16 cellular contexts compared by ENCODE assay signal in the genomic region with DNA sequence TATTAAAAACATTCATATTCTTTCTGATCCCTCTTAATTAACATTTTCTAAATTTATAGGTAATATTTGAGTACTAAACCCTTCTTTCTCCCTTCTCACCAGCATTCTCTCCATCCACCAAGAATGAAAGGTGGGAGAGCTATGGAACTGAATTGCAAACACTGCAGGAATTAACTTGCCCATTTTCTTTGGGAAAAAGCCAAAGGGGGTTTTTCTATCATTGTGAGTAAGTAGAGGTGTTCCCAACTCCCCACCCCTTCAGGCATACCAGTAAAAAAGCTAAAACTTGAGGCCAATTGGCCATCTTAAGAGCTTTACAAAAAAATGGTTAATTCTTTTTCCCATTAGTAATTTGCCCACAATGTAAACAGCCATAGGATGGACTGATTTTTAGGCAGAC. TPM values are rescaled to one million over a fixed set of nuclear protein-coding genes. Genes with fewer than 3 reads are reported as not detected.
DNase-seq lines count a peak whose midpoint lies in the region; ATAC-seq and TF ChIP-seq lines count a peak whose summit lies in the region.
"Had no signal": no experiment of that assay in that cellular context is flagged by ENCODE, and none has a peak within 500 bp of the region (broad histone marks: within the 10 kb centered on the region; RNA-seq: fewer than 3 reads in every experiment).

No MANE protein-coding gene starts in this region.

- ATAC-seq in activated naive CD8-positive, alpha-beta T cell treated with anti-CD3 and anti-CD28 coated beads, Interleukin-2, amount 50 U/mL, for 24 hours = no peak
- ATAC-seq in T-helper 17 cell = no peak

- no peak for DNase-seq in activated naive CD8-positive, alpha-beta T cell treated with anti-CD3 and anti-CD28 coated beads, Interleukin-2, amount 50 U/mL, for 24 hours
- DNase-seq in T-helper 17 cell (no peak), fibroblast of the aortic adventitia (ENCODE audit: low read depth) (peak; percentile 15), right atrium auricular region (ENCODE audit: low spot score) (no peak), DMS53 (lab: John Stamatoyannopoulos, UW) (no peak)
- no peak for DNase-seq in stimulated activated CD8-positive, alpha-beta memory T cell treated with anti-CD3 and anti-CD28 coated beads, Interleukin-4, amount 100 ng/mL, for 48 hours
- DNase-seq: DND-41, GDM1, H7, NCI-H1417, NCI-H187, NCI-H2227 treated with DMSO at 0.1 percent for 48 hours, NCI-H524, NCI-H82 had no signal

- H3K9me3 ChIP-seq in T-helper 17 cell (ENCODE audit: control insufficient read depth, low read length, poor library complexity, severe bottlenecking) = no peaks in the 10 kb centered on the region
- H3K9me3 ChIP-seq in right atrium auricular region = no peaks in the 10 kb centered on the region

- H3K9me3 Mint-ChIP-seq in activated naive CD8-positive, alpha-beta T cell (ENCODE audit: low read depth) = no peaks in the 10 kb centered on the region
- no peaks in the 10 kb centered on the region for H3K9me3 Mint-ChIP-seq in activated naive CD8-positive, alpha-beta T cell treated with anti-CD3 and anti-CD28 coated beads, Interleukin-2, amount 50 U/mL, for 24 hours

- H3K4me1 ChIP-seq in right atrium auricular region = peaks cover 0 to 28% of the 10 kb centered on the region in 2 donors

- no peak overlapping the region for H3K4me3 Mint-ChIP-seq in activated naive CD8-positive, alpha-beta T cell
- no peak overlapping the region for H3K4me3 Mint-ChIP-seq in activated naive CD8-positive, alpha-beta T cell treated with anti-CD3 and anti-CD28 coated beads, Interleukin-2, amount 50 U/mL, for 24 hours
- no peak overlapping the region for H3K4me3 Mint-ChIP-seq in T-helper 17 cell

- H3K27me3 Mint-ChIP-seq in activated naive CD8-positive, alpha-beta T cell = no peaks in the 10 kb centered on the region
- H3K27me3 Mint-ChIP-seq in activated naive CD8-positive, alpha-beta T cell treated with anti-CD3 and anti-CD28 coated beads, Interleukin-2, amount 50 U/mL, for 24 hours = no peaks in the 10 kb centered on the region
- H3K27me3 Mint-ChIP-seq in T-helper 17 cell = no peaks in the 10 kb centered on the region

- peaks cover 2% of the 10 kb centered on the region for H3K36me3 Mint-ChIP-seq in activated naive CD8-positive, alpha-beta T cell
- peaks cover 2% of the 10 kb centered on the region for H3K36me3 Mint-ChIP-seq in activated naive CD8-positive, alpha-beta T cell treated with anti-CD3 and anti-CD28 coated beads, Interleukin-2, amount 50 U/mL, for 24 hours (ENCODE audit: low read depth)
- H3K36me3 Mint-ChIP-seq in T-helper 17 cell (ENCODE audit: low read depth) = no peaks in the 10 kb centered on the region

- no peaks in the 10 kb centered on the region for H3K27me3 ChIP-seq in right atrium auricular region

- no peak overlapping the region for H3K27ac ChIP-seq in right atrium auricular region
- H3K27ac ChIP-seq: KMS-11 had no signal

- peak overlapping the region; percentile 69 for H3K27ac Mint-ChIP-seq in activated naive CD8-positive, alpha-beta T cell
- no peak overlapping the region for H3K27ac Mint-ChIP-seq in activated naive CD8-positive, alpha-beta T cell treated with anti-CD3 and anti-CD28 coated beads, Interleukin-2, amount 50 U/mL, for 24 hours
- peak overlapping the region; percentile 56 for H3K27ac Mint-ChIP-seq in T-helper 17 cell

- H3K36me3 ChIP-seq in right atrium auricular region = no peaks in the 10 kb centered on the region

- H3K4me3 ChIP-seq in fibroblast of the aortic adventitia (ENCODE audit: low read depth, low read length) = no peak overlapping the region
- no peak overlapping the region for H3K4me3 ChIP-seq in right atrium auricular region

- H3K4me1 Mint-ChIP-seq in activated naive CD8-positive, alpha-beta T cell (ENCODE audit: low read depth) = peaks cover 78% of the 10 kb centered on the region
- H3K4me1 Mint-ChIP-seq in activated naive CD8-positive, alpha-beta T cell treated with anti-CD3 and anti-CD28 coated beads, Interleukin-2, amount 50 U/mL, for 24 hours = peaks cover 60% of the 10 kb centered on the region
- peaks cover 55% of the 10 kb centered on the region for H3K4me1 Mint-ChIP-seq in T-helper 17 cell

- TF ChIP-seq CTCF in fibroblast of the aortic adventitia (IDR thresholded peaks at IDR 0.05; ENCODE audit: insufficient read depth, low read length) (no peak), right atrium auricular region (IDR thresholded peaks at IDR 0.05) (no peak)

RNA-seq across cellular contexts. Expression of a gene that starts 23.7 kb away (rescaled TPM):
- total RNA-seq in T-helper 17 cell = 100 to 1,000 TPM; 140 to 153 TPM
- 47.4 and 138 TPM in 2 replicates for total RNA-seq in fibroblast of the aortic adventitia (ENCODE audit: low replicate concordance)
- 10 to 100 TPM; 36.4 to 39.2 TPM for total RNA-seq in right atrium auricular region
